In genomic region chrX:119073911-119074310, GRCh38 we compare ENCODE assay signal across 34 cellular contexts. TPM values are rescaled to one million over a fixed set of nuclear protein-coding genes. Genes with fewer than 3 reads are reported as not detected.
A peak's percentile ranks its signal among the peaks of the same experiment; 100 is the strongest.
DNase-seq lines count a peak whose midpoint lies in the region; ATAC-seq and TF ChIP-seq lines count a peak whose summit lies in the region.
"Had no signal": no experiment of that assay in that cellular context is flagged by ENCODE, and none has a peak within 500 bp of the region (broad histone marks: within the 10 kb centered on the region; RNA-seq: fewer than 3 reads in every experiment).

No MANE protein-coding gene starts in this region.

- no peak overlapping the region for H2AFZ ChIP-seq in osteoblast (ENCODE audit: low read length)

- no peaks in the 10 kb centered on the region for H3K79me2 ChIP-seq in osteoblast (ENCODE audit: insufficient read depth, low read length)

- TF ChIP-seq CTCF in osteoblast (IDR thresholded peaks at IDR 0.05; ENCODE audit: extremely low read depth, low read depth, low read length) = no peak
- TF ChIP-seq CTCF in osteocyte (IDR thresholded peaks at IDR 0.05) = no peak
- TF ChIP-seq CTCF in breast epithelium (IDR thresholded peaks at IDR 0.05) = no peak

- H3K4me1 Mint-ChIP-seq in osteocyte (ENCODE audit: unreplicated experiment) = no peaks in the 10 kb centered on the region
- H3K4me1 Mint-ChIP-seq: CD4-positive, alpha-beta memory T cell; CD4-positive, CD25-positive, alpha-beta regulatory T cell; CD8-positive, alpha-beta memory T cell had no signal

- no peak overlapping the region for H3K27ac Mint-ChIP-seq in osteocyte (ENCODE audit: unreplicated experiment)
- H3K27ac Mint-ChIP-seq: B cell; CD14-positive monocyte; CD4-positive, alpha-beta memory T cell; CD4-positive, alpha-beta T cell; CD4-positive, CD25-positive, alpha-beta regulatory T cell; CD8-positive, alpha-beta memory T cell; CD8-positive, alpha-beta T cell had no signal

- no peaks in the 10 kb centered on the region for H3K36me3 Mint-ChIP-seq in osteocyte (ENCODE audit: unreplicated experiment)
- H3K36me3 Mint-ChIP-seq: CD14-positive monocyte; CD4-positive, alpha-beta memory T cell; CD4-positive, CD25-positive, alpha-beta regulatory T cell; CD8-positive, alpha-beta memory T cell; CD8-positive, alpha-beta T cell had no signal

- H3K4me3 ChIP-seq in osteoblast (ENCODE audit: insufficient read depth, low read length) (no peak overlapping the region), breast epithelium (no peak overlapping the region)
- H3K4me3 ChIP-seq: A549; BLaER1; BLaER1 treated with 17β-estradiol and CSF1 and Interleukin-3, amounts not matched to agents 10 nM and 100 nM had no signal

- DNase-seq in osteoblast (ENCODE audit: insufficient read length, low spot score, missing footprints) = peak; percentile 38
- DNase-seq in osteocyte (ENCODE audit: extremely low spot score, unreplicated experiment) = peak; percentile 79
- no peak for DNase-seq in breast epithelium (ENCODE audit: low spot score in 2 of 2)
- DNase-seq: 8988T; ACHN; AML-193; BE2C; C1 segment of cervical spinal cord; Caco-2; Calu3; CD4-positive, alpha-beta memory T cell; CD4-positive, alpha-beta T cell; CD4-positive, CD25-positive, alpha-beta regulatory T cell; CD8-positive, alpha-beta memory T cell; CD8-positive, alpha-beta T cell; COR-L47; DMS 273 treated with DMSO at 0.1 percent for 48 hours; DMS153; DMS53; DMS79; DMS79 treated with DMSO at 0.1 percent for 48 hours; DND-41; EL had no signal

- no peak overlapping the region for H3K4me2 ChIP-seq in osteoblast (ENCODE audit: insufficient read depth, low read length)
- H3K4me2 ChIP-seq: A549; BLaER1; BLaER1 treated with 17β-estradiol and CSF1 and Interleukin-3, amounts not matched to agents 10 nM and 100 nM had no signal

- H3K4me1 ChIP-seq in osteoblast (ENCODE audit: insufficient read depth, low read length) = no peaks in the 10 kb centered on the region
- no peaks in the 10 kb centered on the region for H3K4me1 ChIP-seq in breast epithelium
- H3K4me1 ChIP-seq: A549, BE2C, Caco-2 had no signal

- H4K20me1 ChIP-seq in osteoblast (ENCODE audit: insufficient read depth, low read length) = no peaks in the 10 kb centered on the region
- H4K20me1 ChIP-seq: BLaER1; BLaER1 treated with 17β-estradiol and CSF1 and Interleukin-3, amounts not matched to agents 10 nM and 100 nM had no signal

- ATAC-seq in HG02610 (IDR thresholded peaks at IDR 0.05; ENCODE audit: unreplicated experiment) = no peak
- ATAC-seq: A549; CD8-positive, alpha-beta T cell had no signal

- peaks cover 6% of the 10 kb centered on the region for H3K9me3 Mint-ChIP-seq in osteocyte (ENCODE audit: unreplicated experiment)
- H3K9me3 Mint-ChIP-seq: CD14-positive monocyte; CD4-positive, alpha-beta T cell; CD4-positive, CD25-positive, alpha-beta regulatory T cell; CD8-positive, alpha-beta T cell had no signal

- no peaks in the 10 kb centered on the region for H3K27me3 Mint-ChIP-seq in osteocyte (ENCODE audit: unreplicated experiment)
- H3K27me3 Mint-ChIP-seq: CD4-positive, alpha-beta T cell; CD4-positive, CD25-positive, alpha-beta regulatory T cell had no signal

- no peak overlapping the region for H3K4me3 Mint-ChIP-seq in osteocyte (ENCODE audit: unreplicated experiment)
- H3K4me3 Mint-ChIP-seq: B cell; CD14-positive monocyte; CD4-positive, alpha-beta memory T cell; CD4-positive, alpha-beta T cell; CD4-positive, CD25-positive, alpha-beta regulatory T cell; CD8-positive, alpha-beta memory T cell; CD8-positive, alpha-beta T cell had no signal

- H3K27ac ChIP-seq in osteoblast (ENCODE audit: low read depth, low read length) (no peak overlapping the region), breast epithelium (no peak overlapping the region)
- H3K27ac ChIP-seq: 22Rv1; A549; BLaER1; BLaER1 treated with 17β-estradiol and CSF1 and Interleukin-3, amounts not matched to agents 10 nM and 100 nM; C4-2B had no signal

- H3K27me3 ChIP-seq in osteoblast (ENCODE audit: insufficient read depth, low read length) (peaks cover 6% of the 10 kb centered on the region), breast epithelium (peaks cover 0 to 53% of the 10 kb centered on the region in 2 donors)
- H3K27me3 ChIP-seq: BE2C; BLaER1; BLaER1 treated with 17β-estradiol and CSF1 and Interleukin-3, amounts not matched to agents 10 nM and 100 nM had no signal

- intact Hi-C loops in breast epithelium (cut with DNase I; ENCODE audit: low total_unique reads) = no loop called here

- no peaks in the 10 kb centered on the region for H3K9me3 ChIP-seq in osteoblast (ENCODE audit: low read depth, low read length)
- no peaks in the 10 kb centered on the region for H3K9me3 ChIP-seq in breast epithelium
- H3K9me3 ChIP-seq: A549, BE2C, Caco-2 had no signal

- no peak for TF ChIP-seq POLR2A in breast epithelium (IDR thresholded peaks at IDR 0.05)

- H3K36me3 ChIP-seq in osteoblast (ENCODE audit: insufficient read depth, low read length) (no peaks in the 10 kb centered on the region), breast epithelium (no peaks in the 10 kb centered on the region)
- H3K36me3 ChIP-seq: BE2C; BLaER1; BLaER1 treated with 17β-estradiol and CSF1 and Interleukin-3, amounts not matched to agents 10 nM and 100 nM had no signal

RNA-seq across cellular contexts. Expression of gene CT47C1, which starts 1.1 kb away (rescaled TPM):
- total RNA-seq in osteoblast (not detected in 2 replicates), osteocyte (not detected in 2 replicates), breast epithelium (not detected)
- total RNA-seq: A172; A673; B cell; Caco-2; Calu3; CD4-positive, alpha-beta memory T cell; CD4-positive, alpha-beta T cell; CD4-positive, CD25-positive, alpha-beta regulatory T cell; CD8-positive, alpha-beta memory T cell; CD8-positive, alpha-beta T cell; Daoy had no signal

RNA-seq across cellular contexts. Expression of gene KIAA1210, which starts 53.7 kb away (rescaled TPM):
- total RNA-seq in osteoblast (not detected in 2 replicates), osteocyte (not detected in 2 replicates), breast epithelium (under 1 TPM in 1 of 3 donors, not detected in 2; 0.15 TPM)
- total RNA-seq: A172; A673; B cell; Caco-2; CD4-positive, alpha-beta memory T cell; CD4-positive, alpha-beta T cell; CD4-positive, CD25-positive, alpha-beta regulatory T cell; CD8-positive, alpha-beta memory T cell; CD8-positive, alpha-beta T cell; Daoy had no signal

Comparison
In these comparisons a context has a peak if more than half of its experiments do, and no peak if none do; other contexts are left out.
1. DNase-seq: peak in osteoblast (single experiment) and osteocyte (single experiment); none in breast epithelium (0 of 2).